10 cellular contexts compared by ENCODE assay signal in genomic region chrY:24611244-24611643, GRCh38. TPM values are rescaled to one million over a fixed set of nuclear protein-coding genes. Genes with fewer than 3 reads are reported as not detected.
"Had no signal": no experiment of that assay in that cellular context is flagged by ENCODE, and none has a peak within 500 bp of the region (broad histone marks: within the 10 kb centered on the region; RNA-seq: fewer than 3 reads in every experiment).

No MANE protein-coding gene starts in this region.

RNA-seq across cellular contexts. Expression of gene BPY2B, which starts 6.6 kb away (rescaled TPM):
- total RNA-seq: OCI-LY7, PC-3, PC-9, Peyer's patch, Right ventricle myocardium inferior, Right ventricle myocardium superior, RPMI7951, SJCRH30, SJSA1, SK-MEL-5 had no signal
